9 cellular contexts compared by ENCODE assay signal in the genomic region with DNA sequence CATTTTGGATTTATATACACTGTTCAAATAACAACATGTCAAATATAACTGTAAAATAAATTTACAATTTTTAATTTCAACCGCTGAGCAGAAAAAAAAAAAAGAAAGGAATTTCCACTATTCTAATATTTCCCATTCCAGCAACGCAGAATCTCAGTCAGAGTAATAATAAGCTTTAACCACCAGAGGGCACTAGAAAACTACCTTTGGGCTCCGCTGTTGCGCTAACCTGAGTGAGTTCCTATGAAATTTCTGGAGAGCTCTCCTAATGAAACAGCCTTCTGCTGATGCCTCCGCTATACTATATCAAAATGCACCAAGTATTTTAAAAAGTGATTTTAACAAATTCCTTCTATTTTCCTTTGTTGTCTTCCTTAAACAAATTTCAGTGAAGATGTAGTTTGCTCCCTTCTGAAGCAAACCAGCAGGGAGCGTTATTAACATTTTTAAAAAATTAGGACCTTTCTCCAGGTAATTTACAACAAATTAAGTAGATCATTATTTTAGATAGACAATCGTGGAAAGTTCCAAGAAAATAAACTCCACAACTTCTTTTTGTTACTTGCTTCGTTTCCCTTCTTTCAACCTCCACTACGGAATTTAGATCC. TPM values are rescaled to one million over a fixed set of nuclear protein-coding genes. Genes with fewer than 3 reads are reported as not detected.
DNase-seq lines count a peak whose midpoint lies in the region; ATAC-seq lines count a peak whose summit lies in the region.
"Had no signal": no experiment of that assay in that cellular context is flagged by ENCODE, and none has a peak within 500 bp of the region (broad histone marks: within the 10 kb centered on the region; RNA-seq: fewer than 3 reads in every experiment).

No MANE protein-coding gene starts in this region.

- H3K9me3 Mint-ChIP-seq in activated CD8-positive, alpha-beta T cell treated with anti-CD3 and anti-CD28 coated beads, Interleukin-2, amount 10 ng/mL, durations not matched to agents 7 days and 5 days (ENCODE audit: insufficient read depth): no peaks in the 10 kb centered on the region
- H3K9me3 Mint-ChIP-seq: stimulated activated naive CD8-positive, alpha-beta T cell treated with anti-CD3 and anti-CD28 coated beads, Interleukin-15, Interleukin-2, amounts not matched to agents 100 ng/mL and 50 ng/mL, for 24 hours had no signal

- H3K36me3 Mint-ChIP-seq in activated CD8-positive, alpha-beta T cell treated with anti-CD3 and anti-CD28 coated beads, Interleukin-2, amount 10 ng/mL, durations not matched to agents 7 days and 5 days (ENCODE audit: low read depth): no peaks in the 10 kb centered on the region

- POLR2A ChIA-PET in activated CD8-positive, alpha-beta T cell treated with anti-CD3 and anti-CD28 coated beads, Interleukin-2, amount 10 ng/mL, durations not matched to agents 7 days and 5 days (lab: Charles Lee): interaction anchor here (0.6 to 0.9 kb wide), 2 partner anchors 12 to 111 kb away, joined by 4 read pairs; no protein-coding TSS in a partner anchor

- H3K27ac Mint-ChIP-seq in activated CD8-positive, alpha-beta T cell treated with anti-CD3 and anti-CD28 coated beads, Interleukin-2, amount 10 ng/mL, durations not matched to agents 7 days and 5 days: no peak overlapping the region
- H3K27ac Mint-ChIP-seq: stimulated activated naive CD8-positive, alpha-beta T cell treated with anti-CD3 and anti-CD28 coated beads, Interleukin-15, Interleukin-2, amounts not matched to agents 100 ng/mL and 50 ng/mL, for 24 hours had no signal

- DNase-seq in DMS53 treated with DMSO at 0.1 percent for 48 hours (lab: John Stamatoyannopoulos, UW; ENCODE audit: unreplicated experiment) (peak; percentile 63), NCI-H226 (peak; percentile 40), globus pallidus (ENCODE audit: low spot score) (peak; percentile 80), pons (ENCODE audit: low spot score) (peak; percentile 90), SHP77 treated with DMSO at 0.1 percent for 48 hours (lab: John Stamatoyannopoulos, UW) (no peak)
- DNase-seq in activated CD8-positive, alpha-beta T cell treated with anti-CD3 and anti-CD28 coated beads, Interleukin-2, amount 10 ng/mL, durations not matched to agents 7 days and 5 days: peak; percentile 53

- peaks cover 20% of the 10 kb centered on the region for H3K27me3 Mint-ChIP-seq in activated CD8-positive, alpha-beta T cell treated with anti-CD3 and anti-CD28 coated beads, Interleukin-2, amount 10 ng/mL, durations not matched to agents 7 days and 5 days (ENCODE audit: low read depth)

- CTCF ChIA-PET in activated CD8-positive, alpha-beta T cell treated with anti-CD3 and anti-CD28 coated beads, Interleukin-2, amount 10 ng/mL, durations not matched to agents 7 days and 5 days (lab: Charles Lee): interaction anchor here (0.6 to 12.7 kb wide), 78 partner anchors 8 to 1441 kb away, joined by 3 to 442 read pairs (median 5); a partner anchor contains a TSS

- H3K4me3 Mint-ChIP-seq in activated CD8-positive, alpha-beta T cell treated with anti-CD3 and anti-CD28 coated beads, Interleukin-2, amount 10 ng/mL, durations not matched to agents 7 days and 5 days: no peak overlapping the region
- H3K4me3 Mint-ChIP-seq: stimulated activated naive CD8-positive, alpha-beta T cell treated with anti-CD3 and anti-CD28 coated beads, Interleukin-15, Interleukin-2, amounts not matched to agents 100 ng/mL and 50 ng/mL, for 24 hours had no signal

- peak; percentile 71 for ATAC-seq in GM19043 (IDR thresholded peaks at IDR 0.05; ENCODE audit: low read depth, unreplicated experiment)
- ATAC-seq in HG03139 (IDR thresholded peaks at IDR 0.05; ENCODE audit: unreplicated experiment): peak; percentile 77
- ATAC-seq in activated CD8-positive, alpha-beta T cell treated with anti-CD3 and anti-CD28 coated beads, Interleukin-2, amount 10 ng/mL, durations not matched to agents 7 days and 5 days: peak; percentile 78

- H3K4me1 Mint-ChIP-seq in activated CD8-positive, alpha-beta T cell treated with anti-CD3 and anti-CD28 coated beads, Interleukin-2, amount 10 ng/mL, durations not matched to agents 7 days and 5 days (ENCODE audit: low read depth): peaks cover 23% of the 10 kb centered on the region

RNA-seq across cellular contexts. Expression of a gene that starts 23.0 kb away (rescaled TPM):
- total RNA-seq in activated CD8-positive, alpha-beta T cell treated with anti-CD3 and anti-CD28 coated beads, Interleukin-2, amount 10 ng/mL, durations not matched to agents 7 days and 5 days: 1 to 10 TPM; 2.2 to 3.2 TPM

RNA-seq across cellular contexts. Expression of a gene that starts 45.1 kb away (rescaled TPM):
- not detected for total RNA-seq in activated CD8-positive, alpha-beta T cell treated with anti-CD3 and anti-CD28 coated beads, Interleukin-2, amount 10 ng/mL, durations not matched to agents 7 days and 5 days
